Comparison of ENCODE assay signal across 2 cellular contexts in genomic region chr1:167744901-167745300, GRCh38.
TF ChIP-seq lines count a peak whose summit lies in the region.

No MANE protein-coding gene starts in this region.

TF ChIP-seq in GM23338, 12 proteins besides CTCF, POLR2A, EP300 and RAD21:
- TF ChIP-seq ZNF331 (CRISPR knock-in tag; IDR thresholded peaks at IDR 0.05; ENCODE audit: low read depth): no peak
- TF ChIP-seq REST (IDR thresholded peaks at IDR 0.05; ENCODE audit: unreplicated experiment): no peak
- no peak for TF ChIP-seq CREB1 (CRISPR knock-in tag; IDR thresholded peaks at IDR 0.05; ENCODE audit: low read depth)

TF ChIP-seq in H1, 55 proteins besides CTCF, POLR2A, EP300 and RAD21:
- TF ChIP-seq SRF (IDR thresholded peaks at IDR 0.05; ENCODE audit: low read depth, low read length) (peak; percentile 38; the same call in 1 of the 2 replicates), SAP30 (IDR thresholded peaks at IDR 0.05; ENCODE audit: insufficient read depth, insufficient replicate concordance, low read length) (no peak)
